In genomic region chr3:188656196-188656982, GRCh38 we compare ENCODE assay signal across 16 cellular contexts.
DNase-seq lines count a peak whose midpoint lies in the region; ATAC-seq and TF ChIP-seq lines count a peak whose summit lies in the region.
"Had no signal": no experiment of that assay in that cellular context is flagged by ENCODE, and none has a peak within 500 bp of the region (broad histone marks: within the 10 kb centered on the region; RNA-seq: fewer than 3 reads in every experiment).

No MANE protein-coding gene starts in this region.

- no peaks in the 10 kb centered on the region for H3K27me3 ChIP-seq in right lobe of liver

- no peaks in the 10 kb centered on the region for H3K4me1 Mint-ChIP-seq in activated CD4-positive, alpha-beta memory T cell treated with anti-CD3 and anti-CD28 coated beads, Interleukin-2, amount 10 ng/mL, durations not matched to agents 7 days and 5 days

- DNase-seq in AG10803 (ENCODE audit: low read depth) (peak; percentile 40), M059J (ENCODE audit: low read depth) (peak; percentile 70), cerebellar cortex (ENCODE audit: low spot score) (peak; percentile 81), right lobe of liver (no peak), DMS153 (lab: John Stamatoyannopoulos, UW) (no peak), GM19238 (ENCODE audit: insufficient read length, low spot score) (no peak)
- no peak for DNase-seq in activated CD4-positive, alpha-beta memory T cell treated with anti-CD3 and anti-CD28 coated beads, Interleukin-2, amount 10 ng/mL, durations not matched to agents 7 days and 5 days
- DNase-seq: activated CD4-positive, alpha-beta T cell treated with anti-CD3 and anti-CD28 coated beads, Interleukin-2, amount 50 U/mL, for 1 hour; amygdala; CD4-positive, alpha-beta T cell; foreskin melanocyte; NCI-H2081 had no signal

- peaks cover 0 to 15% (median 3%) of the 10 kb centered on the region in 4 donors for H3K4me1 ChIP-seq in right lobe of liver

- H3K36me3 ChIP-seq in right lobe of liver: no peaks in the 10 kb centered on the region

- no peak overlapping the region for H3K4me3 ChIP-seq in AG10803 (ENCODE audit: low read length)
- H3K4me3 ChIP-seq in right lobe of liver: no peak overlapping the region
- H3K4me3 ChIP-seq: GM12878, lung had no signal

- no peak overlapping the region for H3K4me3 Mint-ChIP-seq in activated CD4-positive, alpha-beta memory T cell treated with anti-CD3 and anti-CD28 coated beads, Interleukin-2, amount 10 ng/mL, durations not matched to agents 7 days and 5 days
- H3K4me3 Mint-ChIP-seq: CD4-positive, alpha-beta T cell had no signal

- WGBS in right lobe of liver (ENCODE audit: insufficient coverage, low coverage, low lambda C conversion rate, missing lambda C conversion rate): 49% methylated on average over 3 of the region's 3 CpGs

- peaks cover 5% of the 10 kb centered on the region for H3K9me3 Mint-ChIP-seq in activated CD4-positive, alpha-beta memory T cell treated with anti-CD3 and anti-CD28 coated beads, Interleukin-2, amount 10 ng/mL, durations not matched to agents 7 days and 5 days
- H3K9me3 Mint-ChIP-seq: CD4-positive, alpha-beta T cell had no signal

- no peaks in the 10 kb centered on the region for H3K9me3 ChIP-seq in right lobe of liver

- peaks cover 11% of the 10 kb centered on the region for H3K36me3 Mint-ChIP-seq in activated CD4-positive, alpha-beta memory T cell treated with anti-CD3 and anti-CD28 coated beads, Interleukin-2, amount 10 ng/mL, durations not matched to agents 7 days and 5 days (ENCODE audit: low read depth)

- no peak overlapping the region for H3K27ac ChIP-seq in right lobe of liver

- no peak overlapping the region for H3K27ac Mint-ChIP-seq in activated CD4-positive, alpha-beta memory T cell treated with anti-CD3 and anti-CD28 coated beads, Interleukin-2, amount 10 ng/mL, durations not matched to agents 7 days and 5 days
- H3K27ac Mint-ChIP-seq: CD4-positive, alpha-beta T cell; progenitor cell of endocrine pancreas had no signal

- TF ChIP-seq CTCF in AG10803 (conservative IDR thresholded peaks at IDR 0.05; ENCODE audit: low read length): no peak
- TF ChIP-seq CTCF in right lobe of liver (IDR thresholded peaks at IDR 0.05): no peak

- POLR2A ChIA-PET in activated CD4-positive, alpha-beta memory T cell treated with anti-CD3 and anti-CD28 coated beads, Interleukin-2, amount 10 ng/mL, durations not matched to agents 7 days and 5 days (lab: Charles Lee): no interaction called here

- intact Hi-C loops in right lobe of liver (cut with DNase I): no loop called here

- ATAC-seq in right lobe of liver (peak; percentile 56 to 86 (median 71)), HG03097 (IDR thresholded peaks at IDR 0.05; ENCODE audit: low FRiP score, unreplicated experiment) (no peak)
- ATAC-seq: GM12878 had no signal

- H3K27me3 Mint-ChIP-seq in activated CD4-positive, alpha-beta memory T cell treated with anti-CD3 and anti-CD28 coated beads, Interleukin-2, amount 10 ng/mL, durations not matched to agents 7 days and 5 days: no peaks in the 10 kb centered on the region
- H3K27me3 Mint-ChIP-seq: CD4-positive, alpha-beta T cell; progenitor cell of endocrine pancreas had no signal

- CTCF ChIA-PET in activated CD4-positive, alpha-beta memory T cell treated with anti-CD3 and anti-CD28 coated beads, Interleukin-2, amount 10 ng/mL, durations not matched to agents 7 days and 5 days (lab: Charles Lee): interaction anchor here (0.5 to 1.3 kb wide), 2 partner anchors 10 to 12 kb away, joined by 3 read pairs; no protein-coding TSS in a partner anchor

- no peak for TF ChIP-seq POLR2A in right lobe of liver (IDR thresholded peaks at IDR 0.05)

Comparison
In these comparisons a context has a peak if more than half of its experiments do, and no peak if none do; other contexts are left out.
1. DNase-seq: peak in AG10803 (single experiment), M059J (single experiment) and cerebellar cortex (single experiment); none in right lobe of liver (0 of 3), DMS153 (single experiment), activated CD4-positive, alpha-beta memory T cell treated with anti-CD3 and anti-CD28 coated beads, Interleukin-2, amount 10 ng/mL, durations not matched to agents 7 days and 5 days (single experiment) and GM19238 (single experiment).